Comparison of ENCODE assay signal across 8 cellular contexts in the genomic region with DNA sequence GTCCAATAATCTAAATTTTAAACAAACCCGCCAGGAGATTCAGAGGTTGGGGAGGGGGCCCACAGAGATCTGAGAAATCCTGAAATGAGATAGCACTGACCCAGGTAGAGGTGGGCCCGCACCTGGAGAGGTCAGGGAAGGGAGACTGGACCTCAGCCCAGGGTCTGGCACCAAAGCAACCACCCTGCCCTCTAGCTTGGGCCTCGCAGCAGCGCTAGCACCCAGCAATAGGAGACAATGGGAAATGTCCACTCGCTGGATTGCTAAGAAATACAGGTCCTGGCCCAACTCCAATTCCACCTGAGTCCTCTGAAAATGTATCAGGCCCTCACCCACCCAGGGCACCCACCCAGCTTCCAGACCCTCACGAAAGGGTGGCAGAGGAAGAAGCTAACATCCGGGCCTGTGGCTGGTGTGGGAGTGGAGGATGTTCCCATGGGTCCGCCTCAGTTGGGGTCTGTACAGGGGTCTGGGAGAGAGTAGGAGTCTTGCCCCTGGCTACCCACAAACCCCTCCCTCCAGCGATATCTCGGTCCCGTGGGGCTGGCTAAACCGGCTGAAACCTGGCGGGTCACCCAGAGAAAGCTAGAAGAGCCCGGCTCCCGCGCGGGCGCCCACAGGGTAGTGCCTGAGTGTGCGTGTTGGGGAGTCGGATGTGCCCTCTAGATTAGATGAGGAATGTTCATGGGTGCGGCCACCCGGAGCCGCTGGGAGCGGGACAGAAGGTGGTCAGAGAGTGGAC. TPM values are rescaled to one million over a fixed set of nuclear protein-coding genes. Genes with fewer than 3 reads are reported as not detected.
DNase-seq lines count a peak whose midpoint lies in the region; ATAC-seq and TF ChIP-seq lines count a peak whose summit lies in the region.

No MANE protein-coding gene starts in this region.

- no peak overlapping the region for H3K9ac ChIP-seq in neuronal stem cell (ENCODE audit: low read depth, low read length, poor library complexity)

- peak overlapping the region; percentile 95 for H3K4me2 ChIP-seq in neuronal stem cell (ENCODE audit: insufficient read depth, low read length, poor library complexity, severe bottlenecking)

- no peaks in the 10 kb centered on the region for H3K36me3 ChIP-seq in gastroesophageal sphincter
- no peaks in the 10 kb centered on the region for H3K36me3 ChIP-seq in neuronal stem cell (replicated peaks in 1 of 2; ENCODE audit: control insufficient read depth in 2 of 2, insufficient read depth in 2 of 2, low read length in 2 of 2)

- TF ChIP-seq EP300 in gastroesophageal sphincter (IDR thresholded peaks at IDR 0.05) = no peak

- peak overlapping the region; percentile 72 for H2AK5ac ChIP-seq in neuronal stem cell (ENCODE audit: low read depth, low read length)

- 38 to 45% methylated on average over 8 to 10 of the region's 24 CpGs for WGBS in gastroesophageal sphincter (ENCODE audit: low coverage in 1 of 2), 2 donors
- no CpG with 5 or more reads among the region's 24 CpGs for WGBS in neuronal stem cell (ENCODE audit: extremely low coverage in 2 of 2, insufficient read length in 2 of 2, insufficient replicate concordance in 1 of 2), 2 donors

- TF ChIP-seq POLR2A in gastroesophageal sphincter (IDR thresholded peaks at IDR 0.05) = no peak

- no peak overlapping the region for H3K23ac ChIP-seq in neuronal stem cell (ENCODE audit: low read depth, low read length, poor library complexity)

- peak; percentile 10 for ATAC-seq in gastroesophageal sphincter
- ATAC-seq in HG02852 (IDR thresholded peaks at IDR 0.05; ENCODE audit: unreplicated experiment) = no peak
- ATAC-seq in GM21825 (IDR thresholded peaks at IDR 0.05; ENCODE audit: unreplicated experiment) = no peak
- no peak for ATAC-seq in GM21360 (IDR thresholded peaks at IDR 0.05; ENCODE audit: unreplicated experiment)

- H2BK5ac ChIP-seq in neuronal stem cell (ENCODE audit: low read length) = peak overlapping the region; percentile 32

- H4K91ac ChIP-seq in neuronal stem cell (ENCODE audit: low read depth, low read length, poor library complexity) = no peak overlapping the region

- peak overlapping the region; percentile 55 for H2BK120ac ChIP-seq in neuronal stem cell (ENCODE audit: low read depth, low read length)

- H3K18ac ChIP-seq in neuronal stem cell (ENCODE audit: low read length) = no peak overlapping the region

- H3K4ac ChIP-seq in neuronal stem cell (ENCODE audit: low read length) = no peak overlapping the region

- H3K4me3 ChIP-seq in gastroesophageal sphincter (peak overlapping the region in 1 of 2 donors; percentile 63), neuronal stem cell (ENCODE audit: low read length in 2 of 2) (peak overlapping the region in 1 of 2 donors; percentile 83)

- POLR2A ChIA-PET in RWPE1 (lab: Yijun Ruan, JAX; ENCODE audit: low non-redundant PET) = interaction anchor here (0.8 kb wide), 1 partner anchor 28 kb away, joined by 3 read pairs; no protein-coding TSS in a partner anchor

- TF ChIP-seq CTCF in C4-2B (conservative IDR thresholded peaks at IDR 0.05) = no peak
- TF ChIP-seq CTCF in RWPE1 (conservative IDR thresholded peaks at IDR 0.05; ENCODE audit: low read depth) = no peak
- no peak for TF ChIP-seq CTCF in gastroesophageal sphincter (IDR thresholded peaks at IDR 0.05)

- H3K27me3 ChIP-seq in gastroesophageal sphincter = peaks cover 35% of the 10 kb centered on the region
- peaks cover 12 to 56% (median 28%) of the 10 kb centered on the region in 3 experiments for H3K27me3 ChIP-seq in neuronal stem cell (ENCODE audit: control insufficient read depth in 3 of 3, insufficient read depth in 3 of 3, low read depth in 1 of 3, low read length in 3 of 3)

- H4K8ac ChIP-seq in neuronal stem cell (ENCODE audit: low read depth, low read length) = no peak overlapping the region

- H3K4me1 ChIP-seq in gastroesophageal sphincter (peaks cover 0 to 16% (median 3%) of the 10 kb centered on the region in 3 donors), neuronal stem cell (ENCODE audit: control insufficient read depth in 2 of 2, insufficient read depth in 1 of 2, low read depth in 1 of 2, low read length in 2 of 2) (peaks cover 0 to 4% of the 10 kb centered on the region in 2 donors)

- DNase-seq in RWPE1 (ENCODE audit: low spot score) (peak; percentile 35), neuronal stem cell (ENCODE audit: low spot score) (no peak), NCI-H2029 (lab: John Stamatoyannopoulos, UW) (no peak)

- CTCF ChIA-PET in RWPE1 (lab: Yijun Ruan, JAX) = interaction anchor here (0.5 to 0.7 kb wide), 3 partner anchors 40 to 64 kb away, joined by 3 to 4 read pairs (median 3); no protein-coding TSS in a partner anchor

- H3K27ac ChIP-seq in C4-2B (peak overlapping the region; percentile 69; the same call in 1 of the 2 replicates), RWPE1 (peak overlapping the region; percentile 74), gastroesophageal sphincter (peak overlapping the region in 2 of 4 donors; percentile 14 to 60), neuronal stem cell (replicated peaks; ENCODE audit: low read length) (no peak overlapping the region)

- H2BK12ac ChIP-seq in neuronal stem cell (ENCODE audit: low read length) = no peak overlapping the region

- H2AFZ ChIP-seq in neuronal stem cell (ENCODE audit: low read length) = no peak overlapping the region

- peak overlapping the region; percentile 65 for H3K14ac ChIP-seq in neuronal stem cell (ENCODE audit: low read length)

- H3K9me3 ChIP-seq in gastroesophageal sphincter (no peaks in the 10 kb centered on the region), neuronal stem cell (replicated peaks in 1 of 2; ENCODE audit: control insufficient read depth in 2 of 2, insufficient read depth in 1 of 2, low read depth in 1 of 2, low read length in 2 of 2) (peaks cover 0 to 2% of the 10 kb centered on the region in 2 donors)

- no peak overlapping the region for H2BK15ac ChIP-seq in neuronal stem cell (ENCODE audit: low read length)

- H3K79me1 ChIP-seq in neuronal stem cell (ENCODE audit: low read depth, low read length) = no peaks in the 10 kb centered on the region

RNA-seq across cellular contexts. Expression of a gene that starts 1.1 kb away (rescaled TPM):
- 10 to 100 TPM in 1 of 4 donors, 1 to 10 TPM in 3; 1.7 to 11.4 (median 5.4) TPM for total RNA-seq in gastroesophageal sphincter
- polyA plus RNA-seq in neuronal stem cell (2013, experiment 1 of 2) = 3.6 TPM
- polyA plus RNA-seq in neuronal stem cell (2013, experiment 2 of 2) = 3.4 TPM

RNA-seq across cellular contexts. Expression of a gene that starts 38.3 kb away (rescaled TPM):
- total RNA-seq in gastroesophageal sphincter = 10 to 100 TPM; 52.5 to 82.2 (median 75.8) TPM
- 43.3 TPM for polyA plus RNA-seq in neuronal stem cell (2013, experiment 1 of 2)
- 45.1 TPM for polyA plus RNA-seq in neuronal stem cell (2013, experiment 2 of 2)
